Comparison of ENCODE assay signal across 8 cellular contexts in genomic region chr15:74872702-74873035, GRCh38. TPM values are rescaled to one million over a fixed set of nuclear protein-coding genes. Genes with fewer than 3 reads are reported as not detected.
DNase-seq lines count a peak whose midpoint lies in the region; ATAC-seq and TF ChIP-seq lines count a peak whose summit lies in the region.

No MANE protein-coding gene starts in this region.

- peaks cover 2% of the 10 kb centered on the region for H3K4me1 ChIP-seq in NT2/D1 (ENCODE audit: insufficient read depth, insufficient read length)
- peaks cover 41% of the 10 kb centered on the region for H3K4me1 ChIP-seq in effector memory CD4-positive, alpha-beta T cell (ENCODE audit: control insufficient read depth, insufficient read depth, low read length, poor library complexity, severe bottlenecking)

- peak overlapping the region; percentile 75 for H2AFZ ChIP-seq in neural cell (ENCODE audit: low read depth, low read length)

- H3K9me2 ChIP-seq in neural cell (ENCODE audit: insufficient read depth, low read length) = no peaks in the 10 kb centered on the region

- H3K36me3 ChIP-seq in NT2/D1 (ENCODE audit: insufficient read depth, insufficient read length, low read length) (peaks cover 10% of the 10 kb centered on the region), neural cell (ENCODE audit: insufficient read depth, low read length) (no peaks in the 10 kb centered on the region)
- no peaks in the 10 kb centered on the region for H3K36me3 ChIP-seq in effector memory CD4-positive, alpha-beta T cell (ENCODE audit: control insufficient read depth, insufficient read depth, low read length)

- peak overlapping the region; percentile 69 for H3K27ac ChIP-seq in C4-2B
- H3K27ac ChIP-seq in effector memory CD4-positive, alpha-beta T cell (ENCODE audit: insufficient read depth, low read length, poor library complexity, severe bottlenecking) = peak overlapping the region; percentile 94
- H3K27ac ChIP-seq in neural cell (ENCODE audit: low read length) = peak overlapping the region; percentile 89

- peak overlapping the region; percentile 95 for H3K4me2 ChIP-seq in neural cell (ENCODE audit: low read length)

- peaks cover 23% of the 10 kb centered on the region for H3K79me2 ChIP-seq in neural cell (replicated peaks; ENCODE audit: insufficient read depth, low read length)

- no peaks in the 10 kb centered on the region for H4K20me1 ChIP-seq in neural cell (ENCODE audit: insufficient read depth)

- H3F3A ChIP-seq in neural cell (ENCODE audit: insufficient read depth, low read length, poor library complexity, severe bottlenecking) = no peaks in the 10 kb centered on the region

- H3K4me3 ChIP-seq in NT2/D1 (ENCODE audit: insufficient read length, low read depth) = peak overlapping the region; percentile 93
- peak overlapping the region; percentile 67 for H3K4me3 ChIP-seq in effector memory CD4-positive, alpha-beta T cell (ENCODE audit: insufficient read depth, low read depth, low read length, poor library complexity, severe bottlenecking)
- H3K4me3 ChIP-seq in neural cell (ENCODE audit: low read length) = peak overlapping the region; percentile 85

- H3K9ac ChIP-seq in NT2/D1 (ENCODE audit: insufficient read length, low read depth) (peak overlapping the region; percentile 93), neural cell (ENCODE audit: low read length) (peak overlapping the region; percentile 91)

- H3K9me3 ChIP-seq in NT2/D1 (ENCODE audit: insufficient read depth, low read length) = peaks cover 12% of the 10 kb centered on the region
- no peaks in the 10 kb centered on the region for H3K9me3 ChIP-seq in effector memory CD4-positive, alpha-beta T cell (ENCODE audit: control insufficient read depth, low read length)
- no peaks in the 10 kb centered on the region for H3K9me3 ChIP-seq in neural cell (ENCODE audit: low read length)

- no peak for TF ChIP-seq EP300 in neural cell (conservative IDR thresholded peaks at IDR 0.05; ENCODE audit: poor library complexity, severe bottlenecking)

- no peak for ATAC-seq in HG02884 (IDR thresholded peaks at IDR 0.05; ENCODE audit: unreplicated experiment)
- no peak for ATAC-seq in GM21367 (IDR thresholded peaks at IDR 0.05; ENCODE audit: unreplicated experiment)

- no peak for TF ChIP-seq RAD21 in neural cell (conservative IDR thresholded peaks at IDR 0.05)

- TF ChIP-seq CTCF in C4-2B (conservative IDR thresholded peaks at IDR 0.05) = no peak
- no peak for TF ChIP-seq CTCF in neural cell (IDR thresholded peaks at IDR 0.05; ENCODE audit: poor library complexity, severe bottlenecking)

- no peak for DNase-seq in NT2/D1 (ENCODE audit: low read depth, low spot score)
- DNase-seq in effector memory CD4-positive, alpha-beta T cell = no peak
- DNase-seq in activated CD4-positive, CD25-positive, alpha-beta regulatory T cell (lab: John Stamatoyannopoulos, UW) = no peak
- no peak for DNase-seq in NCI-H146 treated with DMSO at 0.1 percent for 48 hours (lab: John Stamatoyannopoulos, UW; ENCODE audit: unreplicated experiment)

- H3K27me3 ChIP-seq in NT2/D1 (ENCODE audit: insufficient read depth, insufficient read length) = no peaks in the 10 kb centered on the region
- H3K27me3 ChIP-seq in effector memory CD4-positive, alpha-beta T cell (replicated peaks; ENCODE audit: control insufficient read depth, insufficient read depth, low read length, poor library complexity, severe bottlenecking) = no peaks in the 10 kb centered on the region
- no peaks in the 10 kb centered on the region for H3K27me3 ChIP-seq in neural cell (ENCODE audit: insufficient read depth, low read depth, low read length)

TF ChIP-seq in neural cell, 6 proteins besides CTCF, POLR2A, EP300 and RAD21:
- TF ChIP-seq, protein P1, sequence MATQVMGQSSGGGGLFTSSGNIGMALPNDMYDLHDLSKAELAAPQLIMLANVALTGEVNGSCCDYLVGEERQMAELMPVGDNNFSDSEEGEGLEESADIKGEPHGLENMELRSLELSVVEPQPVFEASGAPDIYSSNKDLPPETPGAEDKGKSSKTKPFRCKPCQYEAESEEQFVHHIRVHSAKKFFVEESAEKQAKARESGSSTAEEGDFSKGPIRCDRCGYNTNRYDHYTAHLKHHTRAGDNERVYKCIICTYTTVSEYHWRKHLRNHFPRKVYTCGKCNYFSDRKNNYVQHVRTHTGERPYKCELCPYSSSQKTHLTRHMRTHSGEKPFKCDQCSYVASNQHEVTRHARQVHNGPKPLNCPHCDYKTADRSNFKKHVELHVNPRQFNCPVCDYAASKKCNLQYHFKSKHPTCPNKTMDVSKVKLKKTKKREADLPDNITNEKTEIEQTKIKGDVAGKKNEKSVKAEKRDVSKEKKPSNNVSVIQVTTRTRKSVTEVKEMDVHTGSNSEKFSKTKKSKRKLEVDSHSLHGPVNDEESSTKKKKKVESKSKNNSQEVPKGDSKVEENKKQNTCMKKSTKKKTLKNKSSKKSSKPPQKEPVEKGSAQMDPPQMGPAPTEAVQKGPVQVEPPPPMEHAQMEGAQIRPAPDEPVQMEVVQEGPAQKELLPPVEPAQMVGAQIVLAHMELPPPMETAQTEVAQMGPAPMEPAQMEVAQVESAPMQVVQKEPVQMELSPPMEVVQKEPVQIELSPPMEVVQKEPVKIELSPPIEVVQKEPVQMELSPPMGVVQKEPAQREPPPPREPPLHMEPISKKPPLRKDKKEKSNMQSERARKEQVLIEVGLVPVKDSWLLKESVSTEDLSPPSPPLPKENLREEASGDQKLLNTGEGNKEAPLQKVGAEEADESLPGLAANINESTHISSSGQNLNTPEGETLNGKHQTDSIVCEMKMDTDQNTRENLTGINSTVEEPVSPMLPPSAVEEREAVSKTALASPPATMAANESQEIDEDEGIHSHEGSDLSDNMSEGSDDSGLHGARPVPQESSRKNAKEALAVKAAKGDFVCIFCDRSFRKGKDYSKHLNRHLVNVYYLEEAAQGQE (IDR thresholded peaks at IDR 0.05; ENCODE audit: borderline replicate concordance) = peak; percentile 31
- TF ChIP-seq MXI1 (conservative IDR thresholded peaks at IDR 0.05; ENCODE audit: poor library complexity, severe bottlenecking) = no peak

RNA-seq across cellular contexts. Expression of gene SCAMP2, which starts 0.5 kb away (rescaled TPM):
- polyA plus RNA-seq in neural cell = 4.5 and 10.9 TPM in 2 replicates
- polyA minus RNA-seq in neural cell = 6.3 and 6.5 TPM in 2 replicates

RNA-seq across cellular contexts. Expression of gene MPI, which starts 17.2 kb away (rescaled TPM):
- 80.3 and 88.0 TPM in 2 replicates for polyA plus RNA-seq in neural cell
- 45.4 and 57.7 TPM in 2 replicates for polyA minus RNA-seq in neural cell

RNA-seq across cellular contexts. Expression of gene ULK3, which starts 29.7 kb away (rescaled TPM):
- 193 and 212 TPM in 2 replicates for polyA plus RNA-seq in neural cell
- 61.4 and 66.0 TPM in 2 replicates for polyA minus RNA-seq in neural cell

RNA-seq across cellular contexts. Expression of gene FAM219B, which starts 34.0 kb away (rescaled TPM):
- polyA plus RNA-seq in neural cell = 250 and 293 TPM in 2 replicates
- 91.6 and 99.6 TPM in 2 replicates for polyA minus RNA-seq in neural cell

RNA-seq across cellular contexts. Expression of gene CPLX3, which starts 46.2 kb away (rescaled TPM):
- 0.27 and 0.66 TPM in 2 replicates for polyA plus RNA-seq in neural cell
- not detected in 2 replicates for polyA minus RNA-seq in neural cell
